ENCODE assay signal across 8 cellular contexts in genomic region chrX:53481816-53482485, GRCh38. TPM values are rescaled to one million over a fixed set of nuclear protein-coding genes. Genes with fewer than 3 reads are reported as not detected.
DNase-seq lines count a peak whose midpoint lies in the region; ATAC-seq and TF ChIP-seq lines count a peak whose summit lies in the region.

No MANE protein-coding gene starts in this region.

- H3K4me3 ChIP-seq in mesendoderm (ENCODE audit: low read length) = no peak overlapping the region

- peak; percentile 46 for TF ChIP-seq CTCF in GM20000 (IDR thresholded peaks at IDR 0.05; ENCODE audit: extremely low read depth, missing control alignments)

- H3K18ac ChIP-seq in mesendoderm (ENCODE audit: low read length) = no peak overlapping the region

- ATAC-seq in activated CD4-positive, alpha-beta T cell treated with anti-CD3 and anti-CD28 coated beads for 36 hours = peak; percentile 47
- no peak for ATAC-seq in HG02885 (IDR thresholded peaks at IDR 0.05; ENCODE audit: poor library complexity, unreplicated experiment)

- no peak overlapping the region for H4K5ac ChIP-seq in mesendoderm (ENCODE audit: low read length)

- no peak overlapping the region for H4K8ac ChIP-seq in mesendoderm (ENCODE audit: low read depth, low read length)

- no peaks in the 10 kb centered on the region for H3K4me1 ChIP-seq in mesendoderm (ENCODE audit: control insufficient read depth, low read depth, low read length)

- no peaks in the 10 kb centered on the region for H3K27me3 ChIP-seq in mesendoderm (ENCODE audit: insufficient read depth, low read length, poor library complexity)

- H3K4me1 Mint-ChIP-seq in activated CD4-positive, alpha-beta T cell treated with anti-CD3 and anti-CD28 coated beads for 36 hours = no peaks in the 10 kb centered on the region

- H3K27ac ChIP-seq in mesendoderm (ENCODE audit: low read depth, low read length) = no peak overlapping the region

- no peaks in the 10 kb centered on the region for H3K79me1 ChIP-seq in mesendoderm (ENCODE audit: low read length)

- no peak overlapping the region for H3K4me2 ChIP-seq in mesendoderm (ENCODE audit: low read length)

- H2BK120ac ChIP-seq in mesendoderm (ENCODE audit: low read depth, low read length) = no peak overlapping the region

- no peak overlapping the region for H3K23ac ChIP-seq in mesendoderm (ENCODE audit: low read length)

- no peak overlapping the region for H2AK5ac ChIP-seq in mesendoderm (ENCODE audit: low read length)

- CTCF ChIA-PET in activated CD4-positive, alpha-beta T cell treated with anti-CD3 and anti-CD28 coated beads for 36 hours (lab: Charles Lee) = interaction anchor here (0.5 to 4.0 kb wide), 18 partner anchors 8 to 449 kb away, joined by 3 to 44 read pairs (median 4); partner anchors contain the start of genes RIBC1 and SMC1A

- no peaks in the 10 kb centered on the region for H3K79me2 ChIP-seq in mesendoderm (ENCODE audit: control insufficient read depth, insufficient read depth, low read length)

- H3K36me3 ChIP-seq in mesendoderm (ENCODE audit: control insufficient read depth, insufficient read depth, low read length) = no peaks in the 10 kb centered on the region

- H3K56ac ChIP-seq in mesendoderm (ENCODE audit: low read length) = no peak overlapping the region

- H3K9me3 Mint-ChIP-seq in activated CD4-positive, alpha-beta T cell treated with anti-CD3 and anti-CD28 coated beads for 36 hours (ENCODE audit: low read depth) = no peaks in the 10 kb centered on the region

- no peaks in the 10 kb centered on the region for H3K27me3 Mint-ChIP-seq in activated CD4-positive, alpha-beta T cell treated with anti-CD3 and anti-CD28 coated beads for 36 hours

- no CpG with 5 or more reads among the region's 3 CpGs for WGBS in mesendoderm (ENCODE audit: extremely low coverage, insufficient coverage, low lambda C conversion rate)

- H2BK15ac ChIP-seq in mesendoderm (replicated peaks; ENCODE audit: low read depth) = no peak overlapping the region

- no peak overlapping the region for H3K27ac Mint-ChIP-seq in activated CD4-positive, alpha-beta T cell treated with anti-CD3 and anti-CD28 coated beads for 36 hours

- no peak overlapping the region for H3K4me3 Mint-ChIP-seq in activated CD4-positive, alpha-beta T cell treated with anti-CD3 and anti-CD28 coated beads for 36 hours

- no peaks in the 10 kb centered on the region for H3K36me3 Mint-ChIP-seq in activated CD4-positive, alpha-beta T cell treated with anti-CD3 and anti-CD28 coated beads for 36 hours (ENCODE audit: low read depth)

- POLR2A ChIA-PET in activated CD4-positive, alpha-beta T cell treated with anti-CD3 and anti-CD28 coated beads for 36 hours (lab: Charles Lee) = interaction anchor here (0.6 kb wide), 1 partner anchor 455 kb away, joined by 4 read pairs; no protein-coding TSS in a partner anchor

- H2BK5ac ChIP-seq in mesendoderm (ENCODE audit: low read length) = no peak overlapping the region

- no peak overlapping the region for H3K9ac ChIP-seq in mesendoderm (ENCODE audit: low read length)

- H3K4ac ChIP-seq in mesendoderm (ENCODE audit: low read depth, low read length) = no peak overlapping the region

- DNase-seq in AG08395 (ENCODE audit: low spot score) = peak; percentile 63
- peak; percentile 21 for DNase-seq in GM20000 (ENCODE audit: low spot score)
- peak; percentile 53 for DNase-seq in NCI-H345 (lab: John Stamatoyannopoulos, UW)
- DNase-seq in activated CD4-positive, alpha-beta T cell treated with anti-CD3 and anti-CD28 coated beads for 36 hours = peak; percentile 59
- peak; percentile 41 to 48 for DNase-seq in dermis microvascular lymphatic vessel endothelial cell (ENCODE audit: low read depth in 2 of 2)
- DNase-seq in mesendoderm = peak; percentile 75
- peak; percentile 7 to 54 (median 18) for DNase-seq in stimulated activated naive CD4-positive, alpha-beta T cell (lab: John Stamatoyannopoulos, UW)

- intact Hi-C loops in activated CD4-positive, alpha-beta T cell treated with anti-CD3 and anti-CD28 coated beads for 36 hours (cut with DNase I, micrococcal nuclease) = loop anchor here (1.0 to 2.0 kb wide), 2 partner anchors 165 to 169 kb away; no protein-coding TSS in a partner anchor

RNA-seq across cellular contexts. Expression of gene HSD17B10, which starts 47.8 kb away (rescaled TPM):
- total RNA-seq in activated CD4-positive, alpha-beta T cell treated with anti-CD3 and anti-CD28 coated beads for 36 hours = 10 to 100 TPM; 89.0 to 92.7 TPM
- 66.9 and 70.2 TPM in 2 replicates for total RNA-seq in dermis microvascular lymphatic vessel endothelial cell
- polyA plus RNA-seq in mesendoderm (2013, experiment 1 of 2) = 108 TPM
- polyA plus RNA-seq in mesendoderm (2013, experiment 2 of 2) = 108 TPM

RNA-seq across cellular contexts. Expression of gene RIBC1, which starts 59.3 kb away (rescaled TPM):
- total RNA-seq in activated CD4-positive, alpha-beta T cell treated with anti-CD3 and anti-CD28 coated beads for 36 hours = under 1 TPM; 0.46 to 0.95 TPM
- total RNA-seq in dermis microvascular lymphatic vessel endothelial cell = 0.13 TPM in 2 replicates
- 1.00 TPM for polyA plus RNA-seq in mesendoderm (2013, experiment 1 of 2)
- 0.92 TPM for polyA plus RNA-seq in mesendoderm (2013, experiment 2 of 2)

RNA-seq across cellular contexts. Expression of gene SMC1A, which starts 59.5 kb away (rescaled TPM):
- 100 to 1,000 TPM; 155 to 190 TPM for total RNA-seq in activated CD4-positive, alpha-beta T cell treated with anti-CD3 and anti-CD28 coated beads for 36 hours
- 14.6 and 15.0 TPM in 2 replicates for total RNA-seq in dermis microvascular lymphatic vessel endothelial cell
- 61.8 TPM for polyA plus RNA-seq in mesendoderm (2013, experiment 1 of 2)
- polyA plus RNA-seq in mesendoderm (2013, experiment 2 of 2) = 64.2 TPM

Comparison
In these comparisons a context has a peak if more than half of its experiments do, and no peak if none do; other contexts are left out.
1. DNase-seq: peak in every context shown above with its lines; median percentile 75 in mesendoderm; 63 in AG08395; 59 in activated CD4-positive, alpha-beta T cell treated with anti-CD3 and anti-CD28 coated beads for 36 hours; 53 in NCI-H345; 44 in dermis microvascular lymphatic vessel endothelial cell; 21 in GM20000; 18 in stimulated activated naive CD4-positive, alpha-beta T cell.